Comparison of ENCODE assay signal across 1 cellular context in the genomic region with DNA sequence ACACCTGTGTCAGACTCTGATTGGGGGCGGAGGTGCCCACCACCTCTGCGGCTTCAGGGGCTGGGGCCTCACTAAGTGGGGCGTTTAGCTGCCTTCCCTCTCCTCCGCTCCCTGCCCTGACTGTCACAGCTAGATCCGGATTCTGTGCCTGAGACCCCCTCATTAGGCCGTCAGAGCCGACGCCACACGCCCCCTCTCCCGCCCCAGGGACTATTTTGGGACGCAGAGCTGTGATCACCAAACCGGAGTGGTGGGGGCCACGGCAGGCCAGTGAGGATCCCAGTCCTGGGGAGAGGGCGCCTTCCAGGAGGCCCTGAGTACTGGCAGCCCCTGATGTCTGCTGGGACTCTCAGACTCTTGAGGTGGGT.
TF ChIP-seq lines count a peak whose summit lies in the region.

No MANE protein-coding gene starts in this region.

TF ChIP-seq in WTC11, 78 proteins besides CTCF, POLR2A, EP300 and RAD21:
- TF ChIP-seq, protein P1, sequence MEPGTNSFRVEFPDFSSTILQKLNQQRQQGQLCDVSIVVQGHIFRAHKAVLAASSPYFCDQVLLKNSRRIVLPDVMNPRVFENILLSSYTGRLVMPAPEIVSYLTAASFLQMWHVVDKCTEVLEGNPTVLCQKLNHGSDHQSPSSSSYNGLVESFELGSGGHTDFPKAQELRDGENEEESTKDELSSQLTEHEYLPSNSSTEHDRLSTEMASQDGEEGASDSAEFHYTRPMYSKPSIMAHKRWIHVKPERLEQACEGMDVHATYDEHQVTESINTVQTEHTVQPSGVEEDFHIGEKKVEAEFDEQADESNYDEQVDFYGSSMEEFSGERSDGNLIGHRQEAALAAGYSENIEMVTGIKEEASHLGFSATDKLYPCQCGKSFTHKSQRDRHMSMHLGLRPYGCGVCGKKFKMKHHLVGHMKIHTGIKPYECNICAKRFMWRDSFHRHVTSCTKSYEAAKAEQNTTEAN (CRISPR knock-in tag; IDR thresholded peaks at IDR 0.05) = no peak
- TF ChIP-seq NR1H2 (CRISPR knock-in tag; IDR thresholded peaks at IDR 0.05) (no peak), ZBTB21 (CRISPR knock-in tag; IDR thresholded peaks at IDR 0.05; ENCODE audit: borderline replicate concordance) (no peak), ZNF121 (CRISPR knock-in tag; IDR thresholded peaks at IDR 0.05) (no peak), GABPB1 (CRISPR knock-in tag; IDR thresholded peaks at IDR 0.05) (no peak), ELF4 (CRISPR knock-in tag; IDR thresholded peaks at IDR 0.05; ENCODE audit: low read depth) (no peak), NFE2L1 (CRISPR knock-in tag; IDR thresholded peaks at IDR 0.05) (no peak), KAT7 (CRISPR knock-in tag; IDR thresholded peaks at IDR 0.05; ENCODE audit: borderline replicate concordance) (no peak), IRF2 (CRISPR knock-in tag; IDR thresholded peaks at IDR 0.05; ENCODE audit: borderline replicate concordance, low read depth) (no peak), STAT6 (CRISPR knock-in tag; conservative IDR thresholded peaks at IDR 0.05; ENCODE audit: low read depth) (no peak), AR (CRISPR knock-in tag; IDR thresholded peaks at IDR 0.05) (no peak), USF1 (CRISPR knock-in tag; IDR thresholded peaks at IDR 0.05) (no peak), CREM (CRISPR knock-in tag; IDR thresholded peaks at IDR 0.05) (no peak), CBFB (CRISPR knock-in tag; IDR thresholded peaks at IDR 0.05; ENCODE audit: low read depth) (no peak), RELA (CRISPR knock-in tag; IDR thresholded peaks at IDR 0.05; ENCODE audit: borderline replicate concordance) (no peak), GRHL2 (CRISPR knock-in tag; IDR thresholded peaks at IDR 0.05; ENCODE audit: insufficient replicate concordance, severe bottlenecking) (no peak)
- TF ChIP-seq, protein P2, sequence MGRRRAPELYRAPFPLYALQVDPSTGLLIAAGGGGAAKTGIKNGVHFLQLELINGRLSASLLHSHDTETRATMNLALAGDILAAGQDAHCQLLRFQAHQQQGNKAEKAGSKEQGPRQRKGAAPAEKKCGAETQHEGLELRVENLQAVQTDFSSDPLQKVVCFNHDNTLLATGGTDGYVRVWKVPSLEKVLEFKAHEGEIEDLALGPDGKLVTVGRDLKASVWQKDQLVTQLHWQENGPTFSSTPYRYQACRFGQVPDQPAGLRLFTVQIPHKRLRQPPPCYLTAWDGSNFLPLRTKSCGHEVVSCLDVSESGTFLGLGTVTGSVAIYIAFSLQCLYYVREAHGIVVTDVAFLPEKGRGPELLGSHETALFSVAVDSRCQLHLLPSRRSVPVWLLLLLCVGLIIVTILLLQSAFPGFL (CRISPR knock-in tag; IDR thresholded peaks at IDR 0.05; ENCODE audit: borderline replicate concordance) = no peak
- TF ChIP-seq, protein P3, sequence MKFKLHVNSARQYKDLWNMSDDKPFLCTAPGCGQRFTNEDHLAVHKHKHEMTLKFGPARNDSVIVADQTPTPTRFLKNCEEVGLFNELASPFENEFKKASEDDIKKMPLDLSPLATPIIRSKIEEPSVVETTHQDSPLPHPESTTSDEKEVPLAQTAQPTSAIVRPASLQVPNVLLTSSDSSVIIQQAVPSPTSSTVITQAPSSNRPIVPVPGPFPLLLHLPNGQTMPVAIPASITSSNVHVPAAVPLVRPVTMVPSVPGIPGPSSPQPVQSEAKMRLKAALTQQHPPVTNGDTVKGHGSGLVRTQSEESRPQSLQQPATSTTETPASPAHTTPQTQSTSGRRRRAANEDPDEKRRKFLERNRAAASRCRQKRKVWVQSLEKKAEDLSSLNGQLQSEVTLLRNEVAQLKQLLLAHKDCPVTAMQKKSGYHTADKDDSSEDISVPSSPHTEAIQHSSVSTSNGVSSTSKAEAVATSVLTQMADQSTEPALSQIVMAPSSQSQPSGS (CRISPR knock-in tag; IDR thresholded peaks at IDR 0.05; ENCODE audit: borderline replicate concordance, low read depth) = no peak
- TF ChIP-seq, protein P4, sequence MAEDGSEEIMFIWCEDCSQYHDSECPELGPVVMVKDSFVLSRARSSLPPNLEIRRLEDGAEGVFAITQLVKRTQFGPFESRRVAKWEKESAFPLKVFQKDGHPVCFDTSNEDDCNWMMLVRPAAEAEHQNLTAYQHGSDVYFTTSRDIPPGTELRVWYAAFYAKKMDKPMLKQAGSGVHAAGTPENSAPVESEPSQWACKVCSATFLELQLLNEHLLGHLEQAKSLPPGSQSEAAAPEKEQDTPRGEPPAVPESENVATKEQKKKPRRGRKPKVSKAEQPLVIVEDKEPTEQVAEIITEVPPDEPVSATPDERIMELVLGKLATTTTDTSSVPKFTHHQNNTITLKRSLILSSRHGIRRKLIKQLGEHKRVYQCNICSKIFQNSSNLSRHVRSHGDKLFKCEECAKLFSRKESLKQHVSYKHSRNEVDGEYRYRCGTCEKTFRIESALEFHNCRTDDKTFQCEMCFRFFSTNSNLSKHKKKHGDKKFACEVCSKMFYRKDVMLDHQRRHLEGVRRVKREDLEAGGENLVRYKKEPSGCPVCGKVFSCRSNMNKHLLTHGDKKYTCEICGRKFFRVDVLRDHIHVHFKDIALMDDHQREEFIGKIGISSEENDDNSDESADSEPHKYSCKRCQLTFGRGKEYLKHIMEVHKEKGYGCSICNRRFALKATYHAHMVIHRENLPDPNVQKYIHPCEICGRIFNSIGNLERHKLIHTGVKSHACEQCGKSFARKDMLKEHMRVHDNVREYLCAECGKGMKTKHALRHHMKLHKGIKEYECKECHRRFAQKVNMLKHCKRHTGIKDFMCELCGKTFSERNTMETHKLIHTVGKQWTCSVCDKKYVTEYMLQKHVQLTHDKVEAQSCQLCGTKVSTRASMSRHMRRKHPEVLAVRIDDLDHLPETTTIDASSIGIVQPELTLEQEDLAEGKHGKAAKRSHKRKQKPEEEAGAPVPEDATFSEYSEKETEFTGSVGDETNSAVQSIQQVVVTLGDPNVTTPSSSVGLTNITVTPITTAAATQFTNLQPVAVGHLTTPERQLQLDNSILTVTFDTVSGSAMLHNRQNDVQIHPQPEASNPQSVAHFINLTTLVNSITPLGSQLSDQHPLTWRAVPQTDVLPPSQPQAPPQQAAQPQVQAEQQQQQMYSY (CRISPR knock-in tag; IDR thresholded peaks at IDR 0.05) = no peak
- TF ChIP-seq, protein P5, sequence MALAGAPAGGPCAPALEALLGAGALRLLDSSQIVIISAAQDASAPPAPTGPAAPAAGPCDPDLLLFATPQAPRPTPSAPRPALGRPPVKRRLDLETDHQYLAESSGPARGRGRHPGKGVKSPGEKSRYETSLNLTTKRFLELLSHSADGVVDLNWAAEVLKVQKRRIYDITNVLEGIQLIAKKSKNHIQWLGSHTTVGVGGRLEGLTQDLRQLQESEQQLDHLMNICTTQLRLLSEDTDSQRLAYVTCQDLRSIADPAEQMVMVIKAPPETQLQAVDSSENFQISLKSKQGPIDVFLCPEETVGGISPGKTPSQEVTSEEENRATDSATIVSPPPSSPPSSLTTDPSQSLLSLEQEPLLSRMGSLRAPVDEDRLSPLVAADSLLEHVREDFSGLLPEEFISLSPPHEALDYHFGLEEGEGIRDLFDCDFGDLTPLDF (CRISPR knock-in tag; IDR thresholded peaks at IDR 0.05) = no peak
